9 cellular contexts compared by ENCODE assay signal in genomic region chr20:6583134-6583738, GRCh38.
A peak's percentile ranks its signal among the peaks of the same experiment; 100 is the strongest.
DNase-seq lines count a peak whose midpoint lies in the region; ATAC-seq, FAIRE-seq and TF ChIP-seq lines count a peak whose summit lies in the region.
"Had no signal": no experiment of that assay in that cellular context is flagged by ENCODE, and none has a peak within 500 bp of the region (broad histone marks: within the 10 kb centered on the region; RNA-seq: fewer than 3 reads in every experiment).

No MANE protein-coding gene starts in this region.

- DNase-seq in A549 (ENCODE audit: low read depth in 1 of 2, low spot score in 1 of 2), result peak; percentile 37 to 45
- peak; percentile 18 for DNase-seq in GM18507 (ENCODE audit: extremely low spot score, insufficient read length, low read depth)
- peak; percentile 57 for DNase-seq in NCI-H2029 treated with DMSO at 0.1 percent for 48 hours (lab: John Stamatoyannopoulos, UW)
- DNase-seq in adrenal gland, result peak; percentile 30 to 66 (median 61)
- DNase-seq in iPS DF 19.7 (ENCODE audit: low read depth, low spot score), result peak; percentile 42
- no peak for DNase-seq in thoracic aorta (ENCODE audit: low spot score)
- DNase-seq in occipital lobe (lab: John Stamatoyannopoulos, UW), result no peak

- intact Hi-C loops in adrenal gland (cut with DNase I), result no loop called here

- TF ChIP-seq RAD21 in A549 (conservative IDR thresholded peaks at IDR 0.05 in 1 of 2, IDR thresholded peaks at IDR 0.05 in 1 of 2), result peak; percentile 51 to 68; a peak in 4 of 5 replicates

- no peaks in the 10 kb centered on the region for H3K27me3 ChIP-seq in adrenal gland
- H3K27me3 ChIP-seq in thoracic aorta (replicated peaks; ENCODE audit: insufficient read depth), result no peaks in the 10 kb centered on the region

- H3K36me3 ChIP-seq in adrenal gland (replicated peaks in 1 of 2), result no peaks in the 10 kb centered on the region
- H3K36me3 ChIP-seq in thoracic aorta, result no peaks in the 10 kb centered on the region

- POLR2A ChIA-PET in A549 (lab: Yijun Ruan, JAX), result no interaction called here

- no peak overlapping the region for H3K4me3 ChIP-seq in A549
- no peak overlapping the region for H3K4me3 ChIP-seq in adrenal gland
- H3K4me3 ChIP-seq in thoracic aorta, result no peak overlapping the region

- CTCF ChIA-PET in A549 (lab: Yijun Ruan, JAX), result interaction anchor here (0.6 to 2.9 kb wide), 9 partner anchors 11 to 263 kb away, joined by 3 to 15 read pairs (median 3); no protein-coding TSS in a partner anchor

- H3K9me3 ChIP-seq in A549 (no peaks in the 10 kb centered on the region), adrenal gland (replicated peaks in 1 of 3) (no peaks in the 10 kb centered on the region), thoracic aorta (no peaks in the 10 kb centered on the region)

- peak; percentile 63 for FAIRE-seq in A549 (lab: Jason Lieb, UNC)
- FAIRE-seq in GM18507 (lab: Jason Lieb, UNC), result peak; percentile 83
- FAIRE-seq: endometrium had no signal

- ATAC-seq in A549 (peak; percentile 70 to 89; a peak in 5 of 6 replicates), HG02981 (IDR thresholded peaks at IDR 0.05; ENCODE audit: unreplicated experiment) (peak; percentile 91), thoracic aorta (ENCODE audit: insufficient number of reproducible peaks, low FRiP score, low read depth) (peak; percentile 20)

- TF ChIP-seq CTCF in A549 (IDR thresholded peaks at IDR 0.05) (peak; percentile 57), adrenal gland (IDR thresholded peaks at IDR 0.05) (peak; percentile 52 to 72 (median 68)), thoracic aorta (IDR thresholded peaks at IDR 0.05) (peak; percentile 33)

- WGBS in A549 (ENCODE audit: missing lambda C conversion rate), result 25% methylated on average over 6 of the region's 6 CpGs
- WGBS in adrenal gland, 4 donors, result 53 to 56% (median 56%) methylated on average over 6 of the region's 6 CpGs

- H3K4me1 ChIP-seq in A549 (no peaks in the 10 kb centered on the region), adrenal gland (replicated peaks in 1 of 2) (no peaks in the 10 kb centered on the region), thoracic aorta (ENCODE audit: control insufficient read depth in 1 of 2, low read depth in 2 of 2) (no peaks in the 10 kb centered on the region)

- H3K27ac ChIP-seq in A549, result no peak overlapping the region
- no peak overlapping the region for H3K27ac ChIP-seq in adrenal gland
- no peak overlapping the region for H3K27ac ChIP-seq in thoracic aorta

- no peak for TF ChIP-seq EP300 in A549 (IDR thresholded peaks at IDR 0.05)

- no peak overlapping the region for H3K4me2 ChIP-seq in A549

- no peak for TF ChIP-seq POLR2A in A549 (IDR thresholded peaks at IDR 0.05; ENCODE audit: low read length)
- TF ChIP-seq POLR2A in adrenal gland (IDR thresholded peaks at IDR 0.05), result no peak

TF ChIP-seq in A549, 52 proteins besides CTCF, POLR2A, EP300 and RAD21:
- TF ChIP-seq NFE2L2 (conservative IDR thresholded peaks at IDR 0.05; ENCODE audit: low read length) (no peak), SMC3 (IDR thresholded peaks at IDR 0.05) (peak; percentile 45; the same call in 2 of the 3 replicates)
TF ChIP-seq in A549: peak in this region for 1.

Comparison
In these comparisons a context has a peak if more than half of its experiments do, and no peak if none do; other contexts are left out.
1. ATAC-seq: peak in every context shown above with its lines; median percentile 91 in HG02981; 80 in A549; 20 in thoracic aorta.
2. DNase-seq: peak in A549 (2 of 2), GM18507 (single experiment), NCI-H2029 treated with DMSO at 0.1 percent for 48 hours (single experiment), adrenal gland (7 of 7) and iPS DF 19.7 (single experiment); none in thoracic aorta (single experiment) and occipital lobe (single experiment).
3. Peak in every context shown above with its lines, with median percentiles within 50 percentile points of each other: CTCF ChIP-seq.